In the genomic region with DNA sequence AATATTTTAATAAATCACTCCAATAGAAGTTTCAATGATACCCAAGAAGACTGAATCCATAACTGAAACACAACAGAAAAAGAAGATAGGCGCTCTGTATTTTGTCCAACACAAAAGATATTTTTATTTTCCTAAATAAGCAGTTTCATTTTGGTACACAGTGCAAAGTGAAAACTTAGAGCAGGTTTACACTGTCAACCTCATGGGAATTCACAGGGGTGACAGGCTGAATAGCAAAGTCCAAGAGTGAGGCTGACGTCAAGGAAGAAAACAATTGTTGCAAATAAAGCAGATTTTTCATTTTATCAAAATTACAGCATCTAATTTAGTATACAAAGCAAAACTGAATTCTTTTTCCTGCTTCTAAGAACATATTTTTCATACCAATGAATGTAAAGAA, we compare ENCODE assay signal across 21 cellular contexts. TPM values are rescaled to one million over a fixed set of nuclear protein-coding genes. Genes with fewer than 3 reads are reported as not detected.
A peak's percentile ranks its signal among the peaks of the same experiment; 100 is the strongest.
DNase-seq lines count a peak whose midpoint lies in the region; ATAC-seq, FAIRE-seq and TF ChIP-seq lines count a peak whose summit lies in the region.
"Had no signal": no experiment of that assay in that cellular context is flagged by ENCODE, and none has a peak within 500 bp of the region (broad histone marks: within the 10 kb centered on the region; RNA-seq: fewer than 3 reads in every experiment).

No MANE protein-coding gene starts in this region.

- H3K9ac ChIP-seq in liver (ENCODE audit: low read depth in 1 of 2, low read length in 2 of 2) (peak overlapping the region in 1 of 2 donors; percentile 87), HepG2 (ENCODE audit: insufficient read depth, low read depth, low read length) (no peak overlapping the region)

- CTCF ChIA-PET in activated CD8-positive, alpha-beta T cell treated with anti-CD3 and anti-CD28 coated beads for 36 hours (lab: Charles Lee): no interaction called here
- CTCF ChIA-PET in activated CD8-positive, alpha-beta T cell treated with anti-CD3 and anti-CD28 coated beads, Interleukin-2, amount 10 ng/mL, durations not matched to agents 7 days and 5 days (lab: Charles Lee): no interaction called here
- CTCF ChIA-PET in HepG2 (lab: Yijun Ruan, JAX; ENCODE audit: low intra/inter-chr PET ratio, low total read pairs): no interaction called here

- H3K27me3 ChIP-seq in liver (ENCODE audit: control insufficient read depth in 4 of 4, insufficient read depth in 4 of 4, low read length in 3 of 4) (no peaks in the 10 kb centered on the region), HepG2 (ENCODE audit: control insufficient read depth in 1 of 2, insufficient read depth in 2 of 2, low read length in 2 of 2) (no peaks in the 10 kb centered on the region), body of pancreas (no peaks in the 10 kb centered on the region)
- H3K27me3 ChIP-seq: BE2C had no signal

- H4K20me1 ChIP-seq in HepG2 (ENCODE audit: insufficient read depth, low read length): no peaks in the 10 kb centered on the region

- 35% methylated on average over 2 of the region's 2 CpGs for WGBS in liver
- WGBS in HepG2 (ENCODE audit: low lambda C conversion rate): 86% methylated on average over 2 of the region's 2 CpGs
- WGBS in body of pancreas, 2 donors: 23 to 34% methylated on average over 2 of the region's 2 CpGs

- H3K9me3 ChIP-seq in liver (ENCODE audit: control insufficient read depth in 4 of 4, low read length in 3 of 4) (no peaks in the 10 kb centered on the region), HepG2 (ENCODE audit: low read length) (no peaks in the 10 kb centered on the region), body of pancreas (no peaks in the 10 kb centered on the region)
- H3K9me3 ChIP-seq: BE2C had no signal

- no peak for DNase-seq in activated CD8-positive, alpha-beta T cell treated with anti-CD3 and anti-CD28 coated beads for 36 hours
- DNase-seq in activated CD8-positive, alpha-beta T cell treated with anti-CD3 and anti-CD28 coated beads, Interleukin-2, amount 10 ng/mL, durations not matched to agents 7 days and 5 days: no peak
- DNase-seq in HepG2 (ENCODE audit: low spot score) (no peak), body of pancreas (peak in 2 of 4 donors; percentile 26 to 30), HuH-7.5 (ENCODE audit: low spot score) (no peak)
- no peak for DNase-seq in stimulated activated effector memory CD8-positive, alpha-beta T cell treated with anti-CD3 and anti-CD28 coated beads, Interleukin-12 subunit alpha, Interleukin-12 subunit beta, amount 100 ng/mL, for 72 hours (ENCODE audit: low spot score in 2 of 2)
- DNase-seq: BE2C; CD4-positive, CD25-positive, alpha-beta regulatory T cell; COR-L47; HCEC 1CT; KBM-7; NCI-H1417 treated with DMSO at 0.1 percent for 48 hours; NCI-H187 treated with DMSO at 0.1 percent for 48 hours; NCI-H2227 treated with DMSO at 0.1 percent for 48 hours; NCI-H510A treated with DMSO at 0.1 percent for 48 hours; NCI-H82; SHP77 had no signal

- TF ChIP-seq EP300 in HepG2 (IDR thresholded peaks at IDR 0.05; ENCODE audit: low read depth in 2 of 2, low read length in 2 of 2) (no peak), HepG2 (CRISPR knock-in tag; IDR thresholded peaks at IDR 0.05; ENCODE audit: borderline replicate concordance) (no peak)

- no peaks in the 10 kb centered on the region for H3K27me3 Mint-ChIP-seq in activated CD8-positive, alpha-beta T cell treated with anti-CD3 and anti-CD28 coated beads for 36 hours
- no peaks in the 10 kb centered on the region for H3K27me3 Mint-ChIP-seq in activated CD8-positive, alpha-beta T cell treated with anti-CD3 and anti-CD28 coated beads, Interleukin-2, amount 10 ng/mL, durations not matched to agents 7 days and 5 days (ENCODE audit: low read depth)
- H3K27me3 Mint-ChIP-seq: CD4-positive, CD25-positive, alpha-beta regulatory T cell had no signal

- ATAC-seq in activated CD8-positive, alpha-beta T cell treated with anti-CD3 and anti-CD28 coated beads for 36 hours: no peak
- ATAC-seq in activated CD8-positive, alpha-beta T cell treated with anti-CD3 and anti-CD28 coated beads, Interleukin-2, amount 10 ng/mL, durations not matched to agents 7 days and 5 days: no peak
- ATAC-seq in HepG2 (no peak), body of pancreas (peak; percentile 65), GM19324 (IDR thresholded peaks at IDR 0.05; ENCODE audit: low FRiP score, unreplicated experiment) (no peak)
- ATAC-seq in stimulated activated effector memory CD8-positive, alpha-beta T cell treated with anti-CD3 and anti-CD28 coated beads, Interleukin-12 subunit alpha, Interleukin-12 subunit beta, amount 100 ng/mL, for 72 hours: no peak
- ATAC-seq: GM23338 had no signal

- peaks cover 93% of the 10 kb centered on the region for H3K36me3 Mint-ChIP-seq in activated CD8-positive, alpha-beta T cell treated with anti-CD3 and anti-CD28 coated beads for 36 hours (ENCODE audit: low read depth)
- peaks cover 74% of the 10 kb centered on the region for H3K36me3 Mint-ChIP-seq in activated CD8-positive, alpha-beta T cell treated with anti-CD3 and anti-CD28 coated beads, Interleukin-2, amount 10 ng/mL, durations not matched to agents 7 days and 5 days (ENCODE audit: low read depth)
- H3K36me3 Mint-ChIP-seq in stimulated activated effector memory CD8-positive, alpha-beta T cell treated with anti-CD3 and anti-CD28 coated beads, Interleukin-12 subunit alpha, Interleukin-12 subunit beta, amount 100 ng/mL, for 72 hours: peaks cover 100% of the 10 kb centered on the region

- TF ChIP-seq POLR2A in HepG2 (IDR thresholded peaks at IDR 0.05; ENCODE audit: insufficient read depth in 1 of 2, low read depth in 2 of 2, low read length in 2 of 2) (no peak), body of pancreas (IDR thresholded peaks at IDR 0.05) (no peak)

- H3K27ac Mint-ChIP-seq in activated CD8-positive, alpha-beta T cell treated with anti-CD3 and anti-CD28 coated beads for 36 hours: peak overlapping the region; percentile 61
- H3K27ac Mint-ChIP-seq in activated CD8-positive, alpha-beta T cell treated with anti-CD3 and anti-CD28 coated beads, Interleukin-2, amount 10 ng/mL, durations not matched to agents 7 days and 5 days: no peak overlapping the region
- peak overlapping the region; percentile 58 for H3K27ac Mint-ChIP-seq in stimulated activated effector memory CD8-positive, alpha-beta T cell treated with anti-CD3 and anti-CD28 coated beads, Interleukin-12 subunit alpha, Interleukin-12 subunit beta, amount 100 ng/mL, for 72 hours
- H3K27ac Mint-ChIP-seq: GM23338 had no signal

- in situ Hi-C loops in HepG2 (cut with HindIII; ENCODE audit: extremely low pct_ligation_motif_present, low pct_unique_long_range_greater_than_20kb): no loop called here

- no peaks in the 10 kb centered on the region for H3K79me2 ChIP-seq in HepG2 (ENCODE audit: insufficient read depth, low read length)

- TF ChIP-seq RAD21 in liver (IDR thresholded peaks at IDR 0.05): peak in 1 of 2 donors; percentile 14
- TF ChIP-seq RAD21 in HepG2 (CRISPR knock-in tag; IDR thresholded peaks at IDR 0.05): no peak

- H3K4me1 Mint-ChIP-seq in activated CD8-positive, alpha-beta T cell treated with anti-CD3 and anti-CD28 coated beads for 36 hours (ENCODE audit: low read depth): peaks cover 47% of the 10 kb centered on the region
- peaks cover 25% of the 10 kb centered on the region for H3K4me1 Mint-ChIP-seq in activated CD8-positive, alpha-beta T cell treated with anti-CD3 and anti-CD28 coated beads, Interleukin-2, amount 10 ng/mL, durations not matched to agents 7 days and 5 days (ENCODE audit: low read depth)
- peaks cover 55% of the 10 kb centered on the region for H3K4me1 Mint-ChIP-seq in stimulated activated effector memory CD8-positive, alpha-beta T cell treated with anti-CD3 and anti-CD28 coated beads, Interleukin-12 subunit alpha, Interleukin-12 subunit beta, amount 100 ng/mL, for 72 hours

- H3K4me1 ChIP-seq in liver (ENCODE audit: control insufficient read depth in 4 of 4, insufficient read depth in 4 of 4, low read length in 3 of 4) (peaks cover 4 to 45% (median 16%) of the 10 kb centered on the region in 4 donors), HepG2 (ENCODE audit: insufficient read depth, low read length) (no peaks in the 10 kb centered on the region), body of pancreas (peaks cover 22% of the 10 kb centered on the region)
- H3K4me1 ChIP-seq: BE2C had no signal

- no peak overlapping the region for H3K4me2 ChIP-seq in HepG2 (ENCODE audit: low read depth, low read length)
- H3K4me2 ChIP-seq: GM23338 had no signal

- H3K4me3 Mint-ChIP-seq in activated CD8-positive, alpha-beta T cell treated with anti-CD3 and anti-CD28 coated beads for 36 hours: no peak overlapping the region
- H3K4me3 Mint-ChIP-seq in activated CD8-positive, alpha-beta T cell treated with anti-CD3 and anti-CD28 coated beads, Interleukin-2, amount 10 ng/mL, durations not matched to agents 7 days and 5 days: no peak overlapping the region
- no peak overlapping the region for H3K4me3 Mint-ChIP-seq in stimulated activated effector memory CD8-positive, alpha-beta T cell treated with anti-CD3 and anti-CD28 coated beads, Interleukin-12 subunit alpha, Interleukin-12 subunit beta, amount 100 ng/mL, for 72 hours
- H3K4me3 Mint-ChIP-seq: CD4-positive, CD25-positive, alpha-beta regulatory T cell; GM23338 had no signal

- intact Hi-C loops in activated CD8-positive, alpha-beta T cell treated with anti-CD3 and anti-CD28 coated beads for 36 hours (cut with micrococcal nuclease): no loop called here
- intact Hi-C loops in HepG2 (cut with micrococcal nuclease; ENCODE audit: unreplicated experiment): no loop called here
- intact Hi-C loops in body of pancreas (cut with DNase I): no loop called here

- H3K36me3 ChIP-seq in liver (ENCODE audit: control insufficient read depth in 4 of 4, insufficient read depth in 3 of 4, low read depth in 1 of 4, low read length in 3 of 4) (peaks cover 5 to 84% (median 74%) of the 10 kb centered on the region in 4 donors), HepG2 (replicated peaks in 1 of 2; ENCODE audit: control insufficient read depth in 1 of 2, insufficient read depth in 2 of 2, low read length in 2 of 2) (peaks cover 11 to 67% of the 10 kb centered on the region in 2 experiments), body of pancreas (replicated peaks in 1 of 2; ENCODE audit: insufficient read depth in 1 of 2, low read depth in 2 of 2) (peaks cover 6 to 10% of the 10 kb centered on the region in 2 donors)

- BruUV-seq in HepG2 (replicated peaks; lab: Mats Ljungman, UMichigan): no TSS peak

- H3K4me3 ChIP-seq in liver (ENCODE audit: low read depth in 1 of 3, low read length in 3 of 3) (no peak overlapping the region), HepG2 (replicated peaks in 1 of 3; ENCODE audit: insufficient read depth in 1 of 3, low read depth in 2 of 3, low read length in 3 of 3) (no peak overlapping the region), body of pancreas (no peak overlapping the region)
- H3K4me3 ChIP-seq: GM23338 had no signal

- FAIRE-seq in HepG2 (lab: Jason Lieb, UNC): no peak
- FAIRE-seq: G401.6 had no signal

- POLR2A ChIA-PET in activated CD8-positive, alpha-beta T cell treated with anti-CD3 and anti-CD28 coated beads for 36 hours (lab: Charles Lee): interaction anchor here (1.4 kb wide), 1 partner anchor 13 kb away, joined by 5 read pairs; no protein-coding TSS in a partner anchor
- POLR2A ChIA-PET in activated CD8-positive, alpha-beta T cell treated with anti-CD3 and anti-CD28 coated beads, Interleukin-2, amount 10 ng/mL, durations not matched to agents 7 days and 5 days (lab: Charles Lee): interaction anchor here (1.3 kb wide), 1 partner anchor 29 kb away, joined by 5 read pairs; the partner anchor contains the start of gene NAMPT
- POLR2A ChIA-PET in HepG2 (lab: Yijun Ruan, JAX): no interaction called here

- H2AFZ ChIP-seq in HepG2 (ENCODE audit: low read length): no peak overlapping the region
- H2AFZ ChIP-seq: GM23338 had no signal

- H3K27ac ChIP-seq in liver (ENCODE audit: low read depth in 1 of 2, low read length in 2 of 2) (peak overlapping the region; percentile 61 to 78), HepG2 (ENCODE audit: extremely low read length, insufficient read depth, low read length) (no peak overlapping the region), body of pancreas (peak overlapping the region in 1 of 4 donors; percentile 50)

- no peaks in the 10 kb centered on the region for H3K9me3 Mint-ChIP-seq in activated CD8-positive, alpha-beta T cell treated with anti-CD3 and anti-CD28 coated beads for 36 hours
- H3K9me3 Mint-ChIP-seq in activated CD8-positive, alpha-beta T cell treated with anti-CD3 and anti-CD28 coated beads, Interleukin-2, amount 10 ng/mL, durations not matched to agents 7 days and 5 days (ENCODE audit: insufficient read depth): no peaks in the 10 kb centered on the region
- H3K9me3 Mint-ChIP-seq in stimulated activated effector memory CD8-positive, alpha-beta T cell treated with anti-CD3 and anti-CD28 coated beads, Interleukin-12 subunit alpha, Interleukin-12 subunit beta, amount 100 ng/mL, for 72 hours: no peaks in the 10 kb centered on the region
- H3K9me3 Mint-ChIP-seq: CD4-positive, CD25-positive, alpha-beta regulatory T cell; GM23338 had no signal

- TF ChIP-seq CTCF in activated CD8-positive, alpha-beta T cell treated with anti-CD3 and anti-CD28 coated beads for 36 hours (IDR thresholded peaks at IDR 0.05): no peak
- TF ChIP-seq CTCF in liver (IDR thresholded peaks at IDR 0.05; ENCODE audit: low read depth, low read length, missing input control): no peak
- TF ChIP-seq CTCF in HepG2 (CRISPR knock-in tag; IDR thresholded peaks at IDR 0.05): no peak
- no peak for TF ChIP-seq CTCF in body of pancreas (IDR thresholded peaks at IDR 0.05)

RNA-seq across cellular contexts. Expression of gene NAMPT, which starts 28.6 kb away (rescaled TPM):
- 100 to 1,000 TPM; 790 to 812 TPM for total RNA-seq in activated CD8-positive, alpha-beta T cell treated with anti-CD3 and anti-CD28 coated beads for 36 hours
- total RNA-seq in activated CD8-positive, alpha-beta T cell treated with anti-CD3 and anti-CD28 coated beads, Interleukin-2, amount 10 ng/mL, durations not matched to agents 7 days and 5 days: 10 to 100 TPM; 65.5 to 69.3 TPM
- total RNA-seq in liver (100 to 1,000 TPM in 1 of 2 donors, 10 to 100 TPM in 1; 20.8 to 444 TPM), HepG2 (2016; rRNA removed; fragmentation: Illumina TruSeq; extraction: Trizol) (67.7 and 105 TPM in 2 replicates), body of pancreas (10 to 100 TPM; 56.0 to 78.9 TPM)
- polyA plus RNA-seq in liver (100 to 1,000 TPM; 134 to 185 TPM), HepG2 (2011; rRNA removed) (10.4 and 15.8 TPM in 2 replicates)
- 13.0 and 13.4 TPM in 2 replicates for total RNA-seq in HepG2 (2016; cell fraction: cytosol; rRNA removed; fragmentation: Illumina TruSeq; extraction: Trizol; ENCODE audit: low read depth)
- 64.2 and 94.5 TPM in 2 replicates for total RNA-seq in HepG2 (2016; cell fraction: insoluble cytoplasmic fraction; rRNA removed; fragmentation: Illumina TruSeq; extraction: Trizol)
- 33.7 and 41.5 TPM in 2 replicates for total RNA-seq in HepG2 (2016; cell fraction: membrane; rRNA removed; fragmentation: Illumina TruSeq; extraction: Trizol)
- total RNA-seq in HepG2 (2016; cell fraction: nucleus; rRNA removed; fragmentation: Illumina TruSeq; extraction: Trizol): 43.1 and 45.4 TPM in 2 replicates
- 6.9 and 10.2 TPM in 2 replicates for polyA plus RNA-seq in HepG2 (2011; cell fraction: cytosol; rRNA removed)
- polyA plus RNA-seq in HepG2 (2011; cell fraction: nucleus; rRNA removed): 4.5 and 9.2 TPM in 2 replicates
- polyA plus RNA-seq in HepG2 (2012): 32.6 and 38.7 TPM in 2 replicates
- polyA plus RNA-seq in HepG2 (2016; cell fraction: cytosol; fragmentation: Illumina TruSeq; extraction: Trizol; ENCODE audit: low read depth): 7.8 and 8.1 TPM in 2 replicates
- polyA plus RNA-seq in HepG2 (2016; cell fraction: insoluble cytoplasmic fraction; fragmentation: Illumina TruSeq; extraction: Trizol; ENCODE audit: low read depth): 74.3 and 76.8 TPM in 2 replicates
- 14.5 and 16.2 TPM in 2 replicates for polyA plus RNA-seq in HepG2 (2016; cell fraction: membrane; fragmentation: Illumina TruSeq; extraction: Trizol; ENCODE audit: low read depth)
- 23.2 and 29.2 TPM in 2 replicates for polyA plus RNA-seq in HepG2 (2016; cell fraction: nucleus; fragmentation: Illumina TruSeq; extraction: Trizol; ENCODE audit: insufficient read depth, low read depth)
- polyA minus RNA-seq in HepG2 (2011; rRNA and poly(A)+ RNA removed; ENCODE audit: low replicate concordance): 7.5 and 29.2 TPM in 2 replicates
- 43.6 and 50.5 TPM in 2 replicates for polyA minus RNA-seq in HepG2 (2011; cell fraction: cytosol; rRNA and poly(A)+ RNA removed)
- polyA minus RNA-seq in HepG2 (2011; cell fraction: nucleus; rRNA and poly(A)+ RNA removed): 56.3 and 66.5 TPM in 2 replicates
